In genomic region chr10:101285093-101285463, GRCh38 we compare ENCODE assay signal across 19 cellular contexts. TPM values are rescaled to one million over a fixed set of nuclear protein-coding genes. Genes with fewer than 3 reads are reported as not detected.
DNase-seq lines count a peak whose midpoint lies in the region; FAIRE-seq and TF ChIP-seq lines count a peak whose summit lies in the region.
"Had no signal": no experiment of that assay in that cellular context is flagged by ENCODE, and none has a peak within 500 bp of the region (broad histone marks: within the 10 kb centered on the region; RNA-seq: fewer than 3 reads in every experiment).

No MANE protein-coding gene starts in this region.

- peak; percentile 27 for DNase-seq in H9
- DNase-seq in H1 (ENCODE audit: low read depth in 1 of 2, low spot score in 2 of 2): peak in 1 of 2 experiments; percentile 68
- DNase-seq in WERI-Rb-1: no peak
- DNase-seq in GM13976 (ENCODE audit: low spot score): no peak
- no peak for DNase-seq in NCI-H226
- no peak for DNase-seq in NAMALWA (ENCODE audit: low spot score)
- DNase-seq: ACHN, AML-193, GDM1, GM23248, NCI-H446 treated with DMSO at 0.1 percent for 48 hours, Peyer's patch had no signal

- no peak for TF ChIP-seq RAD21 in H1 (IDR thresholded peaks at IDR 0.05 in 1 of 2, conservative IDR thresholded peaks at IDR 0.05 in 1 of 2; ENCODE audit: low read depth in 2 of 2, low read length in 2 of 2)

- no peak overlapping the region for H2BK5ac ChIP-seq in H9 (ENCODE audit: insufficient read length, low read length)
- H2BK5ac ChIP-seq in H1 (ENCODE audit: low read depth, low read length): 0 out of 2 replicates have a peak overlapping the region, but pooled peaks have one; percentile 8

- H2BK120ac ChIP-seq in H9 (ENCODE audit: low read depth, low read length, poor library complexity, severe bottlenecking) (no peak overlapping the region), H1 (replicated peaks; ENCODE audit: low read depth, low read length) (peak overlapping the region; percentile 0)

- TF ChIP-seq EP300 in H1 (IDR thresholded peaks at IDR 0.05; ENCODE audit: borderline replicate concordance in 1 of 2, low read depth in 2 of 2, low read length in 2 of 2): no peak

- H3K27me3 ChIP-seq in H9 (ENCODE audit: insufficient read depth, low read length) (peaks cover 29% of the 10 kb centered on the region), HUES64 (ENCODE audit: insufficient read depth, low read length) (peaks cover 92% of the 10 kb centered on the region), H1 (replicated peaks in 1 of 4; ENCODE audit: control insufficient read depth in 3 of 4, extremely low read depth in 1 of 4, insufficient read depth in 3 of 4, low read length in 3 of 4) (peaks cover 42 to 82% (median 73%) of the 10 kb centered on the region in 4 experiments), WERI-Rb-1 (ENCODE audit: insufficient read depth, low read depth, severe bottlenecking) (no peaks in the 10 kb centered on the region)

- H3K9ac ChIP-seq in H9 (ENCODE audit: extremely low read depth, insufficient read length, low read length) (no peak overlapping the region), HUES64 (ENCODE audit: low read depth, low read length) (no peak overlapping the region), H1 (replicated peaks in 1 of 4; ENCODE audit: extremely low read depth in 1 of 4, low read depth in 3 of 4, low read length in 3 of 4) (no peak overlapping the region; a peak in 1 of 7 replicates)
- H3K9ac ChIP-seq: GM23248 had no signal

- no peak for TF ChIP-seq CTCF in H9 (conservative IDR thresholded peaks at IDR 0.05)
- TF ChIP-seq CTCF in H1 (IDR thresholded peaks at IDR 0.05; ENCODE audit: control extremely low read depth in 1 of 3, insufficient read depth in 1 of 3, low read depth in 1 of 3, low read length in 3 of 3): no peak
- no peak for TF ChIP-seq CTCF in nephron (IDR thresholded peaks at IDR 0.05; ENCODE audit: unreplicated experiment in 3 of 3)
- no peak for TF ChIP-seq CTCF in WERI-Rb-1 (IDR thresholded peaks at IDR 0.05; ENCODE audit: low read depth, low read length)
- TF ChIP-seq CTCF in GM13976 (IDR thresholded peaks at IDR 0.05; ENCODE audit: borderline replicate concordance, control extremely low read depth, extremely low read depth, insufficient read depth, missing control alignments): no peak

- peaks cover 6% of the 10 kb centered on the region for H3K23me2 ChIP-seq in H9 (ENCODE audit: insufficient read length, low read depth, low read length, poor library complexity, severe bottlenecking)
- peaks cover 11% of the 10 kb centered on the region; the same call in 1 of the 2 replicates for H3K23me2 ChIP-seq in H1 (ENCODE audit: low read depth, low read length)

- WGBS in H9 (ENCODE audit: extremely low coverage, insufficient read length, low lambda C conversion rate): no CpG with 5 or more reads among the region's 2 CpGs
- WGBS in HUES64: 36% methylated on average over 2 of the region's 2 CpGs
- 18% methylated on average over 2 of the region's 2 CpGs; no CpG with 5 or more reads in 1 of the 2 experiments for WGBS in H1 (ENCODE audit: extremely low coverage in 1 of 2, insufficient coverage in 1 of 2, insufficient read length in 1 of 2, insufficient replicate concordance in 2 of 2, low coverage in 1 of 2, low lambda C conversion rate in 2 of 2, missing lambda C conversion rate in 1 of 2), 2 experiments

- H3K56ac ChIP-seq in H9 (ENCODE audit: insufficient read length, low read depth, low read length) (no peak overlapping the region), H1 (replicated peaks; ENCODE audit: insufficient read length, low read depth, low read length) (no peak overlapping the region)

- H3K4ac ChIP-seq in H9 (ENCODE audit: low read depth, low read length) (no peak overlapping the region), H1 (replicated peaks; ENCODE audit: insufficient read length, low read depth, low read length) (no peak overlapping the region)

- H2BK12ac ChIP-seq in H9 (ENCODE audit: insufficient read length, low read depth, low read length) (no peak overlapping the region), H1 (ENCODE audit: low read depth, low read length) (peak overlapping the region; percentile 96; the same call in 1 of the 2 replicates)

- no peaks in the 10 kb centered on the region for H3K79me1 ChIP-seq in H9 (ENCODE audit: insufficient read depth, low read depth, low read length, poor library complexity, severe bottlenecking)
- H3K79me1 ChIP-seq in H1 (ENCODE audit: low read depth, low read length): no peaks in the 10 kb centered on the region

- H3K14ac ChIP-seq in H9 (ENCODE audit: insufficient read depth, low read length): no peak overlapping the region
- H3K14ac ChIP-seq in H1 (ENCODE audit: insufficient read length): no peak overlapping the region

- H4K8ac ChIP-seq in H9 (replicated peaks; ENCODE audit: insufficient read length, low read depth, low read length) (no peak overlapping the region), H1 (ENCODE audit: extremely low read depth, insufficient read depth, low read length) (no peak overlapping the region)

- H3K4me1 ChIP-seq in H9 (ENCODE audit: insufficient read depth, low read length) (peaks cover 15% of the 10 kb centered on the region; the same call in 1 of the 2 replicates), HUES64 (ENCODE audit: insufficient read depth, low read length) (peaks cover 35% of the 10 kb centered on the region), H1 (replicated peaks in 1 of 4; ENCODE audit: control insufficient read depth in 3 of 4, insufficient read depth in 4 of 4, low read length in 3 of 4) (peaks cover 32 to 47% (median 35%) of the 10 kb centered on the region in 4 experiments)
- H3K4me1 ChIP-seq: Peyer's patch, SJSA1 had no signal

- FAIRE-seq in H1 (lab: Jason Lieb, UNC): no peak
- FAIRE-seq: GM19239 had no signal

- no peaks in the 10 kb centered on the region; a peak in 1 of 5 replicates for H3K9me3 Mint-ChIP-seq in H9
- no peaks in the 10 kb centered on the region for H3K9me3 Mint-ChIP-seq in nephron
- H3K9me3 Mint-ChIP-seq: T-helper 1 cell treated with Interleukin-12 subunit alpha and Interleukin-12 subunit beta and Interleukin-4 antibody, amounts not matched to agents 30 μg/mL and 1 μg/mL, for 36 hours had no signal

- H3K4me3 ChIP-seq in HUES64 (ENCODE audit: low read length): peak overlapping the region; percentile 24; the same call in 1 of the 2 replicates
- peak overlapping the region in 1 of 4 experiments; percentile 71; a peak in 2 of 8 replicates for H3K4me3 ChIP-seq in H1 (ENCODE audit: extremely low read depth in 1 of 4, insufficient read depth in 2 of 4, low read depth in 3 of 4, low read length in 4 of 4)
- H3K4me3 ChIP-seq in WERI-Rb-1 (ENCODE audit: low read depth, low read length): no peak overlapping the region
- H3K4me3 ChIP-seq: GM23248, SJSA1 had no signal

- no peak overlapping the region for H3T11ph ChIP-seq in H9 (ENCODE audit: low read length)

- H3K23ac ChIP-seq in H9 (ENCODE audit: insufficient read length, low read depth, low read length) (no peak overlapping the region), H1 (ENCODE audit: insufficient read length) (no peak overlapping the region)

- no peak overlapping the region for H4K5ac ChIP-seq in H9 (ENCODE audit: insufficient read length, low read depth, low read length)
- no peak overlapping the region for H4K5ac ChIP-seq in H1 (ENCODE audit: insufficient read length, low read depth, low read length)

- H3K9me3 ChIP-seq in H9 (ENCODE audit: control insufficient read depth, low read depth, low read length) (no peaks in the 10 kb centered on the region), HUES64 (ENCODE audit: insufficient read depth, low read depth, low read length) (no peaks in the 10 kb centered on the region), H1 (ENCODE audit: insufficient read depth in 2 of 2, low read depth in 1 of 2, low read length in 1 of 2) (no peaks in the 10 kb centered on the region), WERI-Rb-1 (ENCODE audit: severe bottlenecking) (no peaks in the 10 kb centered on the region)
- H3K9me3 ChIP-seq: Peyer's patch, SJSA1 had no signal

- H2BK20ac ChIP-seq in H9 (ENCODE audit: low read depth, low read length, poor library complexity, severe bottlenecking) (no peak overlapping the region), H1 (ENCODE audit: low read length) (0 out of 2 replicates have a peak overlapping the region, but pooled peaks have one; percentile 28)

- H3K79me2 ChIP-seq in H9 (ENCODE audit: insufficient read depth, low read length): no peaks in the 10 kb centered on the region
- H3K79me2 ChIP-seq in H1 (ENCODE audit: control insufficient read depth in 1 of 2, insufficient read depth in 2 of 2, low read length in 2 of 2): no peaks in the 10 kb centered on the region

- H2AFZ ChIP-seq in H9 (ENCODE audit: low read length) (no peak overlapping the region), H1 (ENCODE audit: low read length) (no peak overlapping the region)
- H2AFZ ChIP-seq: GM23248 had no signal

- H4K20me1 ChIP-seq in H9 (ENCODE audit: control insufficient read depth, insufficient read depth, insufficient read length): no peaks in the 10 kb centered on the region
- H4K20me1 ChIP-seq in H1 (replicated peaks in 1 of 2; ENCODE audit: control insufficient read depth in 1 of 2, insufficient read depth in 2 of 2, low read length in 2 of 2): peaks cover 0 to 1% of the 10 kb centered on the region in 2 experiments

- H3K4me3 Mint-ChIP-seq in H9 (peak overlapping the region; percentile 17 to 70; a peak in 4 of 5 replicates), nephron (peak overlapping the region; percentile 62 to 68 (median 65))
- H3K4me3 Mint-ChIP-seq: T-helper 1 cell treated with Interleukin-12 subunit alpha and Interleukin-12 subunit beta and Interleukin-4 antibody, amounts not matched to agents 30 μg/mL and 1 μg/mL, for 36 hours had no signal

- H3K4me2 ChIP-seq in H9 (ENCODE audit: insufficient read depth, insufficient read length, low read length) (peak overlapping the region; percentile 69), H1 (ENCODE audit: insufficient read depth in 1 of 2, low read depth in 2 of 2, low read length in 2 of 2) (peak overlapping the region; percentile 53 to 82)

- CTCF ChIA-PET in H1 (lab: Charles Lee; ENCODE audit: partially characterized antibody): interaction anchor here (0.6 to 11.0 kb wide), 14 partner anchors 10 to 1546 kb away, joined by 3 to 317 read pairs (median 4); partner anchors contain the start of gene LBX1

- H3K36me3 ChIP-seq in HUES64 (ENCODE audit: insufficient read depth, low read length) (no peaks in the 10 kb centered on the region), H1 (ENCODE audit: control insufficient read depth in 2 of 4, insufficient read depth in 4 of 4, low read length in 3 of 4) (no peaks in the 10 kb centered on the region), WERI-Rb-1 (no peaks in the 10 kb centered on the region)
- H3K36me3 ChIP-seq: Peyer's patch, SJSA1 had no signal

- no peak for TF ChIP-seq POLR2A in H1 (IDR thresholded peaks at IDR 0.05; ENCODE audit: control extremely low read depth in 1 of 2, low read depth in 2 of 2, low read length in 2 of 2)

- H2AK5ac ChIP-seq in H9 (ENCODE audit: insufficient read length, low read length) (no peak overlapping the region), H1 (ENCODE audit: low read depth, low read length) (no peak overlapping the region; the same call in 1 of the 2 replicates)

- H3K27ac ChIP-seq in H9 (ENCODE audit: insufficient read length, low read depth, low read length): no peak overlapping the region
- no peak overlapping the region for H3K27ac ChIP-seq in HUES64 (ENCODE audit: low read depth, low read length)
- H3K27ac ChIP-seq in H1 (ENCODE audit: low read depth, low read length): no peak overlapping the region
- H3K27ac ChIP-seq in WERI-Rb-1: no peak overlapping the region
- H3K27ac ChIP-seq: C4-2B, GM23248, Peyer's patch, SJSA1 had no signal

- POLR2A ChIA-PET in H1 (lab: Charles Lee; ENCODE audit: partially characterized antibody): interaction anchor here (1.0 to 1.4 kb wide), 5 partner anchors 10 to 70 kb away, joined by 3 read pairs; no protein-coding TSS in a partner anchor

- H3K36me3 Mint-ChIP-seq in H9 (ENCODE audit: insufficient read depth in 1 of 3, low read depth in 3 of 3): no peaks in the 10 kb centered on the region
- no peaks in the 10 kb centered on the region for H3K36me3 Mint-ChIP-seq in nephron (ENCODE audit: low read depth)

- H3K27me3 Mint-ChIP-seq in H9 (ENCODE audit: low read depth): peaks cover 88% of the 10 kb centered on the region
- peaks cover 72% of the 10 kb centered on the region for H3K27me3 Mint-ChIP-seq in nephron (ENCODE audit: low read depth)

- H4K91ac ChIP-seq in H9 (ENCODE audit: insufficient read length, low read depth, low read length): no peak overlapping the region
- no peak overlapping the region for H4K91ac ChIP-seq in H1 (replicated peaks; ENCODE audit: insufficient read length, low read length)

- in situ Hi-C loops in GM13976 (cut with MboI; ENCODE audit: low sequenced_read_pairs, unreplicated experiment): loop anchor here (25.0 kb wide), 1 partner anchor 152 kb away; no protein-coding TSS in a partner anchor

- H3K27ac Mint-ChIP-seq in H9: no peak overlapping the region
- peak overlapping the region; percentile 35 to 65 (median 49) for H3K27ac Mint-ChIP-seq in nephron
- H3K27ac Mint-ChIP-seq: IgD-negative memory B cell; T-helper 1 cell treated with Interleukin-12 subunit alpha and Interleukin-12 subunit beta and Interleukin-4 antibody, amounts not matched to agents 30 μg/mL and 1 μg/mL, for 36 hours had no signal

- H3K4me1 Mint-ChIP-seq in H9: peaks cover 61 to 74% of the 10 kb centered on the region in 2 experiments
- peaks cover 45% of the 10 kb centered on the region for H3K4me1 Mint-ChIP-seq in nephron

- H2BK15ac ChIP-seq in H9 (ENCODE audit: low read depth, low read length) (no peak overlapping the region), H1 (ENCODE audit: low read length) (no peak overlapping the region)

- H3K18ac ChIP-seq in H9 (ENCODE audit: insufficient read length, low read depth, low read length) (no peak overlapping the region), H1 (ENCODE audit: extremely low read depth, low read length) (0 out of 2 replicates have a peak overlapping the region, but pooled peaks have one; percentile 71)

RNA-seq across cellular contexts. Expression of gene LBX1, which starts 55.8 kb away (rescaled TPM):
- total RNA-seq in H9 (2021): not detected in 2 replicates
- not detected for polyA plus RNA-seq in HUES64 (2013, experiment 1 of 2)
- not detected for polyA plus RNA-seq in HUES64 (2013, experiment 2 of 2)
- total RNA-seq in H1 (2021; fragmentation: NEBNext Ultra II Directional; extraction: Animal tissue kit (Norgen Biotek cat#: 25700)): not detected in 2 replicates
- not detected in 2 replicates for polyA plus RNA-seq in H1 (2011; rRNA removed)
- polyA plus RNA-seq in H1 (2011; cell fraction: cytosol; rRNA removed): not detected
- not detected for polyA plus RNA-seq in H1 (2011; cell fraction: nucleus; rRNA removed)
- not detected in 4 replicates for polyA plus RNA-seq in H1 (2012, experiment 1 of 2)
- polyA plus RNA-seq in H1 (2012, experiment 2 of 2): not detected
- polyA plus RNA-seq in H1 (2013, experiment 1 of 2): not detected
- not detected for polyA plus RNA-seq in H1 (2013, experiment 2 of 2)
- polyA minus RNA-seq in H1 (2011; rRNA and poly(A)+ RNA removed): not detected in 2 replicates
- polyA minus RNA-seq in H1 (2011; cell fraction: cytosol; rRNA and poly(A)+ RNA removed): not detected
- not detected for polyA minus RNA-seq in H1 (2011; cell fraction: nucleus; rRNA and poly(A)+ RNA removed)
- total RNA-seq: GM23248, Peyer's patch, SJSA1 had no signal
- polyA plus RNA-seq: GM23248, IgD-negative memory B cell had no signal

Comparison
In these comparisons a context has a peak if more than half of its experiments do, and no peak if none do; other contexts are left out.
1. H3K27ac Mint-ChIP-seq: peak in nephron (3 of 3); none in H9 (0 of 3).